ENCODE assay signal across 14 cellular contexts in genomic region chr13:58495668-58496067, GRCh38.
DNase-seq lines count a peak whose midpoint lies in the region; ATAC-seq, FAIRE-seq and TF ChIP-seq lines count a peak whose summit lies in the region.
"Had no signal": no experiment of that assay in that cellular context is flagged by ENCODE, and none has a peak within 500 bp of the region (broad histone marks: within the 10 kb centered on the region; RNA-seq: fewer than 3 reads in every experiment).

No MANE protein-coding gene starts in this region.

- POLR2A ChIA-PET in GM12878 (lab: Charles Lee): no interaction called here

- BruUV-seq in GM12878 (replicated peaks; lab: Mats Ljungman, UMichigan): no TSS peak

- H3K79me2 ChIP-seq in GM12878 (ENCODE audit: control insufficient read depth, insufficient read depth, low read length): no peaks in the 10 kb centered on the region

- H2AFZ ChIP-seq in GM12878 (ENCODE audit: control insufficient read depth, low read depth, low read length): no peak overlapping the region
- H2AFZ ChIP-seq: GM23248 had no signal

- in situ Hi-C loops in GM12878 (cut with MboI): no loop called here

- ATAC-seq in GM12878 (no peak), pancreas (no peak), GM21786 (IDR thresholded peaks at IDR 0.05; ENCODE audit: unreplicated experiment) (no peak)
- ATAC-seq: CD8-positive, alpha-beta T cell had no signal

- H3K27ac ChIP-seq in GM12878 (ENCODE audit: control insufficient read depth, insufficient read depth) (no peak overlapping the region), pancreas (no peak overlapping the region)
- H3K27ac ChIP-seq: GM23248 had no signal

- no peak overlapping the region for H3K4me3 ChIP-seq in GM12878
- no peak overlapping the region for H3K4me3 ChIP-seq in pancreas
- H3K4me3 ChIP-seq: GM23248 had no signal

- TF ChIP-seq RAD21 in GM12878 (IDR thresholded peaks at IDR 0.05; ENCODE audit: insufficient read depth, low read depth, low read length): no peak

- H4K20me1 ChIP-seq in GM12878 (ENCODE audit: control insufficient read depth, insufficient read depth): no peaks in the 10 kb centered on the region

- H3K9me3 ChIP-seq in GM12878 (replicated peaks; ENCODE audit: control insufficient read depth, insufficient read depth, low read length) (no peaks in the 10 kb centered on the region), pancreas (no peaks in the 10 kb centered on the region)

- H3K4me2 ChIP-seq in GM12878 (ENCODE audit: control insufficient read depth, insufficient read depth): no peak overlapping the region

- H3K36me3 ChIP-seq in GM12878 (ENCODE audit: control insufficient read depth in 2 of 2, insufficient read depth in 2 of 2, low read length in 1 of 2) (no peaks in the 10 kb centered on the region), pancreas (no peaks in the 10 kb centered on the region)

- intact Hi-C loops in GM12878 (cut with micrococcal nuclease; ENCODE audit: unreplicated experiment): no loop called here
- intact Hi-C loops in pancreas (cut with DNase I): no loop called here

- peak; percentile 19 for FAIRE-seq in A204.1 (lab: Jason Lieb, UNC)
- no peak for FAIRE-seq in GM12878 (lab: Jason Lieb, UNC)
- FAIRE-seq in pancreas (lab: Jason Lieb, UNC): peak; percentile 37
- FAIRE-seq: H54 had no signal

- no peak for TF ChIP-seq CTCF in GM12878 (IDR thresholded peaks at IDR 0.05 in 2 of 3, conservative IDR thresholded peaks at IDR 0.05 in 1 of 3; ENCODE audit: control insufficient read depth in 2 of 3, extremely low read depth in 1 of 3, insufficient read depth in 1 of 3, low read depth in 3 of 3, low read length in 3 of 3)
- TF ChIP-seq CTCF in pancreas (IDR thresholded peaks at IDR 0.05): no peak

- CTCF ChIA-PET in GM12878 (lab: Yijun Ruan, JAX): no interaction called here

- WGBS in GM12878 (ENCODE audit: insufficient coverage, insufficient replicate concordance, low lambda C conversion rate, missing lambda C conversion rate): 13% methylated on average over 2 of the region's 2 CpGs
- 68 to 74% methylated on average over 2 of the region's 2 CpGs for WGBS in pancreas, 2 donors

- DNase-seq in HT1080 (ENCODE audit: low read depth) (peak; percentile 25), GM12878 (ENCODE audit: low read depth, low spot score) (no peak), pancreas (no peak), UCSD-AML1 (lab: John Stamatoyannopoulos, UW; ENCODE audit: unreplicated experiment) (no peak), NCI-H128 (lab: John Stamatoyannopoulos, UW; ENCODE audit: unreplicated experiment) (no peak)
- DNase-seq: CD8-positive, alpha-beta T cell; COR-L47; DMS153; GF-D8; GM23248; IMR-90 had no signal

- RAD21 ChIA-PET in GM12878 (lab: Charles Lee; ENCODE audit: unreplicated experiment): no interaction called here

- H3K4me1 ChIP-seq in GM12878 (ENCODE audit: control insufficient read depth, insufficient read depth, low read length) (no peaks in the 10 kb centered on the region), pancreas (no peaks in the 10 kb centered on the region)

- H3K27me3 ChIP-seq in GM12878 (replicated peaks in 1 of 2; ENCODE audit: control insufficient read depth in 2 of 2, insufficient read depth in 2 of 2, low read length in 1 of 2) (no peaks in the 10 kb centered on the region), pancreas (no peaks in the 10 kb centered on the region)

- no peak overlapping the region for H3K9ac ChIP-seq in GM12878 (ENCODE audit: control insufficient read depth, insufficient read depth, low read length)
- H3K9ac ChIP-seq: GM23248 had no signal

- no peak for TF ChIP-seq EP300 in GM12878 (IDR thresholded peaks at IDR 0.05; ENCODE audit: borderline replicate concordance in 1 of 2, control insufficient read depth in 1 of 2, low read depth in 2 of 2, low read length in 2 of 2)

- no peak for TF ChIP-seq POLR2A in GM12878 (IDR thresholded peaks at IDR 0.05; ENCODE audit: low read depth, low read length)

- SMC1A ChIA-PET in GM12878 (lab: Charles Lee; ENCODE audit: uncharacterized antibody, unreplicated experiment): interaction anchor here (0.7 to 1.6 kb wide), 3 partner anchors 11 to 202 kb away, joined by 3 to 6 read pairs (median 3); no protein-coding TSS in a partner anchor

TF ChIP-seq in GM12878, 131 proteins besides CTCF, POLR2A, EP300 and RAD21:
- TF ChIP-seq IKZF1 (conservative IDR thresholded peaks at IDR 0.05): no peak
- TF ChIP-seq ZNF384 (IDR thresholded peaks at IDR 0.05; ENCODE audit: borderline replicate concordance, low read depth, low read length): peak; percentile 73
- no peak for TF ChIP-seq SUPT20H (IDR thresholded peaks at IDR 0.05; ENCODE audit: borderline replicate concordance, control insufficient read depth, low read depth, low read length)
- no peak for TF ChIP-seq BMI1 (IDR thresholded peaks at IDR 0.05; ENCODE audit: borderline replicate concordance)
TF ChIP-seq in GM12878: peak in this region for 1.
